ENCODE assay signal across 11 cellular contexts in genomic region chr3:105822171-105823123, GRCh38. TPM values are rescaled to one million over a fixed set of nuclear protein-coding genes. Genes with fewer than 3 reads are reported as not detected.
DNase-seq lines count a peak whose midpoint lies in the region; ATAC-seq and TF ChIP-seq lines count a peak whose summit lies in the region.
"Had no signal": no experiment of that assay in that cellular context is flagged by ENCODE, and none has a peak within 500 bp of the region (broad histone marks: within the 10 kb centered on the region; RNA-seq: fewer than 3 reads in every experiment).

No MANE protein-coding gene starts in this region.

- no peak overlapping the region for H3K4me3 ChIP-seq in adrenal gland
- no peak overlapping the region for H3K4me3 ChIP-seq in mesodermal cell (ENCODE audit: extremely low read depth, insufficient read depth, low read length, poor library complexity, severe bottlenecking)
- H3K4me3 ChIP-seq in uterus, result no peak overlapping the region
- H3K4me3 ChIP-seq: BLaER1, spleen had no signal

- no peaks in the 10 kb centered on the region for H3K27me3 Mint-ChIP-seq in activated naive CD4-positive, alpha-beta T cell treated with anti-CD3 and anti-CD28 coated beads, Interleukin-2, amount 50 U/mL, for 24 hours
- no peaks in the 10 kb centered on the region for H3K27me3 Mint-ChIP-seq in endothelial cell (ENCODE audit: unreplicated experiment)

- H3K9me3 ChIP-seq in adrenal gland (replicated peaks in 1 of 3), result no peaks in the 10 kb centered on the region
- no peaks in the 10 kb centered on the region for H3K9me3 ChIP-seq in mesodermal cell (ENCODE audit: control insufficient read depth, low read length)
- no peaks in the 10 kb centered on the region for H3K9me3 ChIP-seq in uterus
- H3K9me3 ChIP-seq: BLaER1, spleen had no signal

- TF ChIP-seq POLR2A in adrenal gland (IDR thresholded peaks at IDR 0.05) (no peak), uterus (IDR thresholded peaks at IDR 0.05) (no peak)

- H3K4me1 ChIP-seq in adrenal gland (replicated peaks in 1 of 2), result peaks cover 15 to 44% of the 10 kb centered on the region in 2 donors
- H3K4me1 ChIP-seq in mesodermal cell (ENCODE audit: control insufficient read depth, insufficient read depth, low read length, poor library complexity, severe bottlenecking), result peaks cover 43% of the 10 kb centered on the region
- no peaks in the 10 kb centered on the region for H3K4me1 ChIP-seq in uterus
- peaks cover 5% of the 10 kb centered on the region for H3K4me1 ChIP-seq in foreskin keratinocyte
- H3K4me1 ChIP-seq: BLaER1 had no signal

- H3K36me3 Mint-ChIP-seq in activated naive CD4-positive, alpha-beta T cell treated with anti-CD3 and anti-CD28 coated beads, Interleukin-2, amount 50 U/mL, for 24 hours, result peaks cover 37% of the 10 kb centered on the region
- peaks cover 10% of the 10 kb centered on the region for H3K36me3 Mint-ChIP-seq in endothelial cell (ENCODE audit: low read depth, unreplicated experiment)

- peaks cover 68% of the 10 kb centered on the region for H3K4me1 Mint-ChIP-seq in activated naive CD4-positive, alpha-beta T cell treated with anti-CD3 and anti-CD28 coated beads, Interleukin-2, amount 50 U/mL, for 24 hours
- H3K4me1 Mint-ChIP-seq in endothelial cell (ENCODE audit: unreplicated experiment), result peaks cover 20% of the 10 kb centered on the region

- no peak for DNase-seq in activated naive CD4-positive, alpha-beta T cell (lab: John Stamatoyannopoulos, UW)
- DNase-seq in adrenal gland (no peak), uterus (no peak), foreskin keratinocyte (no peak), NCI-H526 treated with DMSO at 0.1 percent for 48 hours (lab: John Stamatoyannopoulos, UW) (no peak), endothelial cell (ENCODE audit: low spot score) (no peak)
- DNase-seq: central memory CD4-positive, alpha-beta T cell; spleen had no signal

- peaks cover 11% of the 10 kb centered on the region for H3K9me3 Mint-ChIP-seq in activated naive CD4-positive, alpha-beta T cell treated with anti-CD3 and anti-CD28 coated beads, Interleukin-2, amount 50 U/mL, for 24 hours
- H3K9me3 Mint-ChIP-seq in endothelial cell (ENCODE audit: unreplicated experiment), result no peaks in the 10 kb centered on the region

- H3K4me3 Mint-ChIP-seq in activated naive CD4-positive, alpha-beta T cell treated with anti-CD3 and anti-CD28 coated beads, Interleukin-2, amount 50 U/mL, for 24 hours, result peak overlapping the region; percentile 13
- no peak overlapping the region for H3K4me3 Mint-ChIP-seq in endothelial cell (ENCODE audit: unreplicated experiment)

- H3K27ac Mint-ChIP-seq in activated naive CD4-positive, alpha-beta T cell treated with anti-CD3 and anti-CD28 coated beads, Interleukin-2, amount 50 U/mL, for 24 hours, result peak overlapping the region; percentile 97
- no peak overlapping the region for H3K27ac Mint-ChIP-seq in endothelial cell (ENCODE audit: unreplicated experiment)

- intact Hi-C loops in adrenal gland (cut with DNase I) (no loop called here), uterus (cut with DNase I; ENCODE audit: low total_unique reads) (no loop called here)

- H3K36me3 ChIP-seq in adrenal gland (replicated peaks in 1 of 2) (no peaks in the 10 kb centered on the region), mesodermal cell (ENCODE audit: control insufficient read depth, insufficient read depth, low read length) (peaks cover 20% of the 10 kb centered on the region), uterus (no peaks in the 10 kb centered on the region)

- whole genome bisulfite sequencing in adrenal gland, 4 donors, result 69 to 79% (median 74%) methylated on average over 3 of the region's 3 CpGs
- no CpG with 5 or more reads among the region's 3 CpGs for whole genome bisulfite sequencing in mesodermal cell (ENCODE audit: insufficient coverage in 2 of 2), 2 experiments

- no peak for ATAC-seq in foreskin keratinocyte

- H3K27me3 ChIP-seq in adrenal gland (no peaks in the 10 kb centered on the region), uterus (no peaks in the 10 kb centered on the region), foreskin keratinocyte (no peaks in the 10 kb centered on the region)
- H3K27me3 ChIP-seq: BLaER1, spleen had no signal

- H3K27ac ChIP-seq in adrenal gland (peak overlapping the region in 3 of 5 donors; percentile 11 to 76 (median 58)), mesodermal cell (ENCODE audit: low read depth, low read length, severe bottlenecking) (peak overlapping the region; percentile 79), uterus (peak overlapping the region; percentile 40 to 66), foreskin keratinocyte (no peak overlapping the region)
- H3K27ac ChIP-seq: BLaER1 had no signal

- TF ChIP-seq CTCF in adrenal gland (IDR thresholded peaks at IDR 0.05) (no peak), uterus (IDR thresholded peaks at IDR 0.05) (no peak), foreskin keratinocyte (conservative IDR thresholded peaks at IDR 0.05) (no peak), endothelial cell (IDR thresholded peaks at IDR 0.05; ENCODE audit: unreplicated experiment) (no peak)

RNA-seq across cellular contexts. Expression of gene CBLB, which starts 46.4 kb away (rescaled TPM):
- total RNA-seq in adrenal gland, result 10 to 100 TPM; 23.4 to 58.9 (median 39.5) TPM
- 10 to 100 TPM; 20.4 to 31.8 (median 27.9) TPM for polyA plus RNA-seq in adrenal gland
- 34.5 TPM for polyA plus RNA-seq in mesodermal cell (2013, experiment 1 of 2)
- polyA plus RNA-seq in mesodermal cell (2013, experiment 2 of 2), result 32.2 TPM
- total RNA-seq in uterus, result 10 to 100 TPM; 26.1 to 86.2 (median 44.5) TPM
- 5.3 and 8.2 TPM in 2 replicates for total RNA-seq in foreskin keratinocyte
- 3.3 TPM in 2 replicates for polyA plus RNA-seq in foreskin keratinocyte
- 62.0 TPM for total RNA-seq in endothelial cell (ENCODE audit: unreplicated experiment)
